In genomic region chr4:24419147-24420034, GRCh38 we compare ENCODE assay signal across 8 cellular contexts.
DNase-seq lines count a peak whose midpoint lies in the region; TF ChIP-seq lines count a peak whose summit lies in the region.

No MANE protein-coding gene starts in this region.

- H2BK12ac ChIP-seq in neuronal stem cell (ENCODE audit: low read length) = no peak overlapping the region

- H3K79me1 ChIP-seq in neuronal stem cell (ENCODE audit: low read depth, low read length) = no peaks in the 10 kb centered on the region

- H3K4ac ChIP-seq in neuronal stem cell (ENCODE audit: low read length) = no peak overlapping the region

- H3K4me1 ChIP-seq in OCI-LY1 (ENCODE audit: insufficient read depth, low read length, severe bottlenecking) (no peaks in the 10 kb centered on the region), neuronal stem cell (ENCODE audit: control insufficient read depth in 2 of 2, insufficient read depth in 1 of 2, low read depth in 1 of 2, low read length in 2 of 2) (peaks cover 0 to 2% of the 10 kb centered on the region in 2 donors), suprapubic skin (no peaks in the 10 kb centered on the region)

- H3K36me3 ChIP-seq in OCI-LY1 (ENCODE audit: insufficient read depth, low read length) (no peaks in the 10 kb centered on the region), neuronal stem cell (replicated peaks in 1 of 2; ENCODE audit: control insufficient read depth in 2 of 2, insufficient read depth in 2 of 2, low read length in 2 of 2) (no peaks in the 10 kb centered on the region), suprapubic skin (no peaks in the 10 kb centered on the region)

- H3K14ac ChIP-seq in neuronal stem cell (ENCODE audit: low read length) = no peak overlapping the region

- H2BK120ac ChIP-seq in neuronal stem cell (ENCODE audit: low read depth, low read length) = no peak overlapping the region

- no peak overlapping the region for H3K18ac ChIP-seq in neuronal stem cell (ENCODE audit: low read length)

- no peaks in the 10 kb centered on the region for H3K79me2 ChIP-seq in OCI-LY1 (ENCODE audit: insufficient read depth, low read length)

- H4K20me1 ChIP-seq in OCI-LY1 (ENCODE audit: insufficient read depth, low read length) = no peaks in the 10 kb centered on the region

- no peak overlapping the region for H3K27ac ChIP-seq in OCI-LY1 (ENCODE audit: low read depth, low read length, poor library complexity, severe bottlenecking)
- no peak overlapping the region for H3K27ac ChIP-seq in neuronal stem cell (replicated peaks; ENCODE audit: low read length)
- H3K27ac ChIP-seq in suprapubic skin = no peak overlapping the region

- no peak overlapping the region for H4K91ac ChIP-seq in neuronal stem cell (ENCODE audit: low read depth, low read length, poor library complexity)

- no peak for TF ChIP-seq POLR2A in suprapubic skin (IDR thresholded peaks at IDR 0.05)

- no peak overlapping the region for H2BK5ac ChIP-seq in neuronal stem cell (ENCODE audit: low read length)

- no peak overlapping the region for H3K9ac ChIP-seq in OCI-LY1 (ENCODE audit: low read length)
- peak overlapping the region; percentile 36 for H3K9ac ChIP-seq in neuronal stem cell (ENCODE audit: low read depth, low read length, poor library complexity)

- H2BK15ac ChIP-seq in neuronal stem cell (ENCODE audit: low read length) = no peak overlapping the region

- H3K9me2 ChIP-seq in OCI-LY1 (ENCODE audit: low read depth, low read length) = no peaks in the 10 kb centered on the region

- WGBS in neuronal stem cell (ENCODE audit: extremely low coverage in 2 of 2, insufficient read length in 2 of 2, insufficient replicate concordance in 1 of 2), 2 donors = no CpG with 5 or more reads among the region's 8 CpGs
- 11% methylated on average over 8 of the region's 8 CpGs for WGBS in suprapubic skin

- H4K8ac ChIP-seq in neuronal stem cell (ENCODE audit: low read depth, low read length) = no peak overlapping the region

- TF ChIP-seq EP300 in suprapubic skin (IDR thresholded peaks at IDR 0.05) = no peak

- no peak overlapping the region for H3K23ac ChIP-seq in neuronal stem cell (ENCODE audit: low read depth, low read length, poor library complexity)

- H3K9me3 ChIP-seq in OCI-LY1 (ENCODE audit: low read length) = no peaks in the 10 kb centered on the region
- no peaks in the 10 kb centered on the region for H3K9me3 ChIP-seq in neuronal stem cell (replicated peaks in 1 of 2; ENCODE audit: control insufficient read depth in 2 of 2, insufficient read depth in 1 of 2, low read depth in 1 of 2, low read length in 2 of 2)
- no peaks in the 10 kb centered on the region for H3K9me3 ChIP-seq in suprapubic skin

- no peaks in the 10 kb centered on the region for H3F3A ChIP-seq in OCI-LY1 (ENCODE audit: insufficient read depth, low read length)

- DNase-seq in DMS 273 (lab: John Stamatoyannopoulos, UW; ENCODE audit: unreplicated experiment) (peak; percentile 81), GM20000 (ENCODE audit: low spot score) (peak; percentile 75), HS-5 (ENCODE audit: low read depth) (peak; percentile 44), fibroblast of gingiva (ENCODE audit: low read depth) (peak; percentile 68), neuronal stem cell (ENCODE audit: low spot score) (peak; percentile 81), suprapubic skin (ENCODE audit: low spot score in 2 of 2) (peak in 1 of 2 donors; percentile 76)
- DNase-seq in activated T-cell treated with anti-CD3 and anti-CD28 coated beads, Interleukin-2, amount 50 U/mL, for 1 hour = peak; percentile 58

- no peak overlapping the region for H2AFZ ChIP-seq in OCI-LY1 (ENCODE audit: low read length)
- peak overlapping the region; percentile 60 for H2AFZ ChIP-seq in neuronal stem cell (ENCODE audit: low read length)

- H3K4me3 ChIP-seq in OCI-LY1 (ENCODE audit: low read depth, low read length, poor library complexity, severe bottlenecking) = no peak overlapping the region
- no peak overlapping the region for H3K4me3 ChIP-seq in neuronal stem cell (ENCODE audit: low read length in 2 of 2)
- H3K4me3 ChIP-seq in suprapubic skin = no peak overlapping the region

- TF ChIP-seq CTCF in GM20000 (IDR thresholded peaks at IDR 0.05; ENCODE audit: extremely low read depth, missing control alignments) (peak; percentile 99), OCI-LY1 (IDR thresholded peaks at IDR 0.05; ENCODE audit: low read length) (peak; percentile 73), suprapubic skin (IDR thresholded peaks at IDR 0.05) (peak; percentile 80 to 84)

- H2AK5ac ChIP-seq in neuronal stem cell (ENCODE audit: low read depth, low read length) = no peak overlapping the region

- no peaks in the 10 kb centered on the region for H3K27me3 ChIP-seq in OCI-LY1 (ENCODE audit: insufficient read depth, low read length)
- H3K27me3 ChIP-seq in neuronal stem cell (ENCODE audit: control insufficient read depth in 3 of 3, insufficient read depth in 3 of 3, low read depth in 1 of 3, low read length in 3 of 3) = no peaks in the 10 kb centered on the region
- no peaks in the 10 kb centered on the region for H3K27me3 ChIP-seq in suprapubic skin

- H3K4me2 ChIP-seq in OCI-LY1 (ENCODE audit: low read length) (no peak overlapping the region), neuronal stem cell (ENCODE audit: insufficient read depth, low read length, poor library complexity, severe bottlenecking) (no peak overlapping the region)
